1 cellular context compared by ENCODE assay signal in the genomic region with DNA sequence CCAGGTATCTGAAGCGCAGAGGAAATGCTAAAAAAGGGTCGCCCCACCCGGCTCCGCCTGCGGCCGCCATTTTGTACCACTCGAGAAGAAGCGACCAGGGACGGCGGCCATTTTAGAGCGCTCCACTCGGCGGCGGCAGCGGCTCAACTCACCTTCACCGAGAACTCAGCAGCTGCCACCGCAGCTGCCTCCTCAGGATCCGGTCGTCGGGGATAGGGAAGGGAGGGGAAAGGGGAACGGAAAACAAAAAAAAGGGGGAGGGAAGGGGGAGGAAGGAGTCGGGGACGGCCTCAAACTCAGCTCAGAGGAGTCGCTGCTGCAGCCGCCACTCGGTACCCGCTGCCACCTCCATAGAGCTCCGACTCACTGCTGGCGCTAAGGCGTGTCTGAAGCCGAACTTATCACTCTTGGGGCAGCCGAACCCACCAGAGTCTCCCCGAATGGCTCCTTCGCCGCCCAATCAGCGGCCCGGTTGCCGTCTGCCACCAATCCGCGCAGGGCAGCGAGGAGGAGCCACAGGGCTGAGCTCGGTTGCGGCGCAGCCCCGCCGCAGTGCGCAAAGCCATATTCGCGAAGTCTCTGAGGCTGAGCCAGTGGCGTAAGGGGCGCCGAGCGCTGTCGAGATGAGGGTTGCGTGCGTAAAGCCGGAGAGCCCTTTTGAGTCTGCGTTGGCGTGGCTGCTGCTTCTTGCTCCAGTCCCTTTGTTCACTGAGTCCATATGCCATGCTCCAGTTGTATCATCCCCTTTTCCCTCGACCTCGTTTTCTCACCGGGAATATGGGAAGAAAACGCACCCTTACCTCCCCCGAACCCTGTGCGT.
TF ChIP-seq lines count a peak whose summit lies in the region.

A gene (minus strand): TSS at position 374 of the 820 bp plus-strand sequence.

TF ChIP-seq in K562, 482 proteins besides CTCF, POLR2A, EP300 and RAD21 (continued from another document and continues in another):
- TF ChIP-seq, protein P1, sequence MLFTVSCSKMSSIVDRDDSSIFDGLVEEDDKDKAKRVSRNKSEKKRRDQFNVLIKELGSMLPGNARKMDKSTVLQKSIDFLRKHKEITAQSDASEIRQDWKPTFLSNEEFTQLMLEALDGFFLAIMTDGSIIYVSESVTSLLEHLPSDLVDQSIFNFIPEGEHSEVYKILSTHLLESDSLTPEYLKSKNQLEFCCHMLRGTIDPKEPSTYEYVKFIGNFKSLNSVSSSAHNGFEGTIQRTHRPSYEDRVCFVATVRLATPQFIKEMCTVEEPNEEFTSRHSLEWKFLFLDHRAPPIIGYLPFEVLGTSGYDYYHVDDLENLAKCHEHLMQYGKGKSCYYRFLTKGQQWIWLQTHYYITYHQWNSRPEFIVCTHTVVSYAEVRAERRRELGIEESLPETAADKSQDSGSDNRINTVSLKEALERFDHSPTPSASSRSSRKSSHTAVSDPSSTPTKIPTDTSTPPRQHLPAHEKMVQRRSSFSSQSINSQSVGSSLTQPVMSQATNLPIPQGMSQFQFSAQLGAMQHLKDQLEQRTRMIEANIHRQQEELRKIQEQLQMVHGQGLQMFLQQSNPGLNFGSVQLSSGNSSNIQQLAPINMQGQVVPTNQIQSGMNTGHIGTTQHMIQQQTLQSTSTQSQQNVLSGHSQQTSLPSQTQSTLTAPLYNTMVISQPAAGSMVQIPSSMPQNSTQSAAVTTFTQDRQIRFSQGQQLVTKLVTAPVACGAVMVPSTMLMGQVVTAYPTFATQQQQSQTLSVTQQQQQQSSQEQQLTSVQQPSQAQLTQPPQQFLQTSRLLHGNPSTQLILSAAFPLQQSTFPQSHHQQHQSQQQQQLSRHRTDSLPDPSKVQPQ (CRISPR knock-in tag; IDR thresholded peaks at IDR 0.05; ENCODE audit: borderline replicate concordance): no peak
- TF ChIP-seq MBD2 (IDR thresholded peaks at IDR 0.05; ENCODE audit: borderline replicate concordance, low read depth): peak; percentile 91
- TF ChIP-seq, protein P2, sequence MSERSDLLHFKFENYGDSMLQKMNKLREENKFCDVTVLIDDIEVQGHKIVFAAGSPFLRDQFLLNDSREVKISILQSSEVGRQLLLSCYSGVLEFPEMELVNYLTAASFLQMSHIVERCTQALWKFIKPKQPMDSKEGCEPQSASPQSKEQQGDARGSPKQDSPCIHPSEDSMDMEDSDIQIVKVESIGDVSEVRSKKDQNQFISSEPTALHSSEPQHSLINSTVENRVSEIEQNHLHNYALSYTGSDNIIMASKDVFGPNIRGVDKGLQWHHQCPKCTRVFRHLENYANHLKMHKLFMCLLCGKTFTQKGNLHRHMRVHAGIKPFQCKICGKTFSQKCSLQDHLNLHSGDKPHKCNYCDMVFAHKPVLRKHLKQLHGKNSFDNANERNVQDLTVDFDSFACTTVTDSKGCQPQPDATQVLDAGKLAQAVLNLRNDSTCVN (CRISPR knock-in tag; IDR thresholded peaks at IDR 0.05): peak; percentile 94
- TF ChIP-seq NFIC (IDR thresholded peaks at IDR 0.05): peak; percentile 72
- no peak for TF ChIP-seq ZC3H4 (CRISPR knock-in tag; IDR thresholded peaks at IDR 0.05; ENCODE audit: borderline replicate concordance)
- TF ChIP-seq, protein P3, sequence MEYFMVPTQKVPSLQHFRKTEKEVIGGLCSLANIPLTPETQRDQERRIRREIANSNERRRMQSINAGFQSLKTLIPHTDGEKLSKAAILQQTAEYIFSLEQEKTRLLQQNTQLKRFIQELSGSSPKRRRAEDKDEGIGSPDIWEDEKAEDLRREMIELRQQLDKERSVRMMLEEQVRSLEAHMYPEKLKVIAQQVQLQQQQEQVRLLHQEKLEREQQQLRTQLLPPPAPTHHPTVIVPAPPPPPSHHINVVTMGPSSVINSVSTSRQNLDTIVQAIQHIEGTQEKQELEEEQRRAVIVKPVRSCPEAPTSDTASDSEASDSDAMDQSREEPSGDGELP (CRISPR knock-in tag; IDR thresholded peaks at IDR 0.05; ENCODE audit: borderline replicate concordance): peak; percentile 80
- peak; percentile 97 to 99 (median 98) for TF ChIP-seq YY1 (IDR thresholded peaks at IDR 0.05; ENCODE audit: borderline replicate concordance in 1 of 3, control insufficient read depth in 1 of 3, extremely low read depth in 1 of 3, insufficient read depth in 3 of 3, insufficient read length in 1 of 3, insufficient replicate concordance in 2 of 3, low read depth in 1 of 3, low read length in 2 of 3)
- peak; percentile 94 for TF ChIP-seq RBM39 (optimal IDR thresholded peaks at IDR 0.05; ENCODE audit: low read depth, low read length)
- peak; percentile 87; the same call in 1 of the 2 replicates for TF ChIP-seq SREBF2 (CRISPR knock-in tag; IDR thresholded peaks at IDR 0.05)
- peak; percentile 99 for TF ChIP-seq POLR2H (tag; IDR thresholded peaks at IDR 0.05; ENCODE audit: low read depth)
- peak; percentile 77; the same call in 1 of the 2 replicates for TF ChIP-seq CBFB (CRISPR knock-in tag; IDR thresholded peaks at IDR 0.05)
- peak; percentile 98 for TF ChIP-seq SRSF1 (IDR thresholded peaks at IDR 0.05; ENCODE audit: low read depth, low read length)
- TF ChIP-seq TRIM28 (IDR thresholded peaks at IDR 0.05): 0 out of 2 replicates have a peak, but pooled peaks have one; percentile 73
- TF ChIP-seq ZNF133 (CRISPR knock-in tag; IDR thresholded peaks at IDR 0.05): no peak
- peak; percentile 100 for TF ChIP-seq HNRNPLL (IDR thresholded peaks at IDR 0.05; ENCODE audit: low read depth, low read length, poor library complexity, severe bottlenecking)
- TF ChIP-seq HNRNPL (IDR thresholded peaks at IDR 0.05; ENCODE audit: low read depth, low read length): peak; percentile 98
- TF ChIP-seq, protein P4, sequence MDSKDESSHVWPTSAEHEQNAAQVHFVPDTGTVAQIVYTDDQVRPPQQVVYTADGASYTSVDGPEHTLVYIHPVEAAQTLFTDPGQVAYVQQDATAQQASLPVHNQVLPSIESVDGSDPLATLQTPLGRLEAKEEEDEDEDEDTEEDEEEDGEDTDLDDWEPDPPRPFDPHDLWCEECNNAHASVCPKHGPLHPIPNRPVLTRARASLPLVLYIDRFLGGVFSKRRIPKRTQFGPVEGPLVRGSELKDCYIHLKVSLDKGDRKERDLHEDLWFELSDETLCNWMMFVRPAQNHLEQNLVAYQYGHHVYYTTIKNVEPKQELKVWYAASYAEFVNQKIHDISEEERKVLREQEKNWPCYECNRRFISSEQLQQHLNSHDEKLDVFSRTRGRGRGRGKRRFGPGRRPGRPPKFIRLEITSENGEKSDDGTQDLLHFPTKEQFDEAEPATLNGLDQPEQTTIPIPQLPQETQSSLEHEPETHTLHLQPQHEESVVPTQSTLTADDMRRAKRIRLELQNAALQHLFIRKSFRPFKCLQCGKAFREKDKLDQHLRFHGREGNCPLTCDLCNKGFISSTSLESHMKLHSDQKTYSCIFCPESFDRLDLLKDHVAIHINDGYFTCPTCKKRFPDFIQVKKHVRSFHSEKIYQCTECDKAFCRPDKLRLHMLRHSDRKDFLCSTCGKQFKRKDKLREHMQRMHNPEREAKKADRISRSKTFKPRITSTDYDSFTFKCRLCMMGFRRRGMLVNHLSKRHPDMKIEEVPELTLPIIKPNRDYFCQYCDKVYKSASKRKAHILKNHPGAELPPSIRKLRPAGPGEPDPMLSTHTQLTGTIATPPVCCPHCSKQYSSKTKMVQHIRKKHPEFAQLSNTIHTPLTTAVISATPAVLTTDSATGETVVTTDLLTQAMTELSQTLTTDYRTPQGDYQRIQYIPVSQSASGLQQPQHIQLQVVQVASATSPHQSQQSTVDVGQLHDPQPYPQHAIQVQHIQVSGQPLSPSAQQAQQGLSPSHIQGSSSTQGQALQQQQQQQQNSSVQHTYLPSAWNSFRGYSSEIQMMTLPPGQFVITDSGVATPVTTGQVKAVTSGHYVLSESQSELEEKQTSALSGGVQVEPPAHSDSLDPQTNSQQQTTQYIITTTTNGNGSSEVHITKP (IDR thresholded peaks at IDR 0.05; ENCODE audit: partially characterized antibody): peak; percentile 65
- TF ChIP-seq, protein P5, sequence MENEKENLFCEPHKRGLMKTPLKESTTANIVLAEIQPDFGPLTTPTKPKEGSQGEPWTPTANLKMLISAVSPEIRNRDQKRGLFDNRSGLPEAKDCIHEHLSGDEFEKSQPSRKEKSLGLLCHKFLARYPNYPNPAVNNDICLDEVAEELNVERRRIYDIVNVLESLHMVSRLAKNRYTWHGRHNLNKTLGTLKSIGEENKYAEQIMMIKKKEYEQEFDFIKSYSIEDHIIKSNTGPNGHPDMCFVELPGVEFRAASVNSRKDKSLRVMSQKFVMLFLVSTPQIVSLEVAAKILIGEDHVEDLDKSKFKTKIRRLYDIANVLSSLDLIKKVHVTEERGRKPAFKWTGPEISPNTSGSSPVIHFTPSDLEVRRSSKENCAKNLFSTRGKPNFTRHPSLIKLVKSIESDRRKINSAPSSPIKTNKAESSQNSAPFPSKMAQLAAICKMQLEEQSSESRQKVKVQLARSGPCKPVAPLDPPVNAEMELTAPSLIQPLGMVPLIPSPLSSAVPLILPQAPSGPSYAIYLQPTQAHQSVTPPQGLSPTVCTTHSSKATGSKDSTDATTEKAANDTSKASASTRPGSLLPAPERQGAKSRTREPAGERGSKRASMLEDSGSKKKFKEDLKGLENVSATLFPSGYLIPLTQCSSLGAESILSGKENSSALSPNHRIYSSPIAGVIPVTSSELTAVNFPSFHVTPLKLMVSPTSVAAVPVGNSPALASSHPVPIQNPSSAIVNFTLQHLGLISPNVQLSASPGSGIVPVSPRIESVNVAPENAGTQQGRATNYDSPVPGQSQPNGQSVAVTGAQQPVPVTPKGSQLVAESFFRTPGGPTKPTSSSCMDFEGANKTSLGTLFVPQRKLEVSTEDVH (IDR thresholded peaks at IDR 0.05; ENCODE audit: low read depth, partially characterized antibody): peak; percentile 32
- TF ChIP-seq TBL1XR1 (IDR thresholded peaks at IDR 0.05; ENCODE audit: low read length in 2 of 2): peak in 1 of 2 experiments; percentile 45; a peak in 1 of 4 replicates
- peak; percentile 32; the same call in 1 of the 2 replicates for TF ChIP-seq SIN3B (IDR thresholded peaks at IDR 0.05; ENCODE audit: low read depth)
- no peak for TF ChIP-seq MTF1 (CRISPR knock-in tag; IDR thresholded peaks at IDR 0.05; ENCODE audit: borderline replicate concordance)
- peak in 1 of 2 experiments; percentile 11; a peak in 1 of 3 replicates for TF ChIP-seq CBX3 (IDR thresholded peaks at IDR 0.05; ENCODE audit: borderline replicate concordance in 1 of 2, low read length in 2 of 2)
- peak; percentile 94; the same call in 1 of the 2 replicates for TF ChIP-seq POLR2AphosphoS2 (IDR thresholded peaks at IDR 0.05; ENCODE audit: low read length)
- TF ChIP-seq MYC (IDR thresholded peaks at IDR 0.05; ENCODE audit: low read depth, low read length): peak; percentile 76
- no peak for TF ChIP-seq MYC (CRISPR knock-in tag; IDR thresholded peaks at IDR 0.05; ENCODE audit: borderline replicate concordance, low read depth)
- TF ChIP-seq, protein P6, sequence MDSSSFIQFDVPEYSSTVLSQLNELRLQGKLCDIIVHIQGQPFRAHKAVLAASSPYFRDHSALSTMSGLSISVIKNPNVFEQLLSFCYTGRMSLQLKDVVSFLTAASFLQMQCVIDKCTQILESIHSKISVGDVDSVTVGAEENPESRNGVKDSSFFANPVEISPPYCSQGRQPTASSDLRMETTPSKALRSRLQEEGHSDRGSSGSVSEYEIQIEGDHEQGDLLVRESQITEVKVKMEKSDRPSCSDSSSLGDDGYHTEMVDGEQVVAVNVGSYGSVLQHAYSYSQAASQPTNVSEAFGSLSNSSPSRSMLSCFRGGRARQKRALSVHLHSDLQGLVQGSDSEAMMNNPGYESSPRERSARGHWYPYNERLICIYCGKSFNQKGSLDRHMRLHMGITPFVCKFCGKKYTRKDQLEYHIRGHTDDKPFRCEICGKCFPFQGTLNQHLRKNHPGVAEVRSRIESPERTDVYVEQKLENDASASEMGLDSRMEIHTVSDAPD (CRISPR knock-in tag; IDR thresholded peaks at IDR 0.05): no peak
- peak; percentile 65 for TF ChIP-seq ETV5 (CRISPR knock-in tag; IDR thresholded peaks at IDR 0.05; ENCODE audit: low read depth)
- TF ChIP-seq ZKSCAN3 (CRISPR knock-in tag; IDR thresholded peaks at IDR 0.05): no peak
- peak; percentile 54 for TF ChIP-seq FOXM1 (IDR thresholded peaks at IDR 0.05; ENCODE audit: low read depth)
- TF ChIP-seq FOXM1 (CRISPR knock-in tag; IDR thresholded peaks at IDR 0.05; ENCODE audit: low read depth): peak; percentile 94
- TF ChIP-seq CTBP1 (IDR thresholded peaks at IDR 0.05; ENCODE audit: borderline replicate concordance): peak; percentile 64; the same call in 1 of the 2 replicates
- TF ChIP-seq FOXA3 (CRISPR knock-in tag; conservative IDR thresholded peaks at IDR 0.05 in 1 of 2, IDR thresholded peaks at IDR 0.05 in 1 of 2): peak in 1 of 2 experiments; percentile 41; a peak in 1 of 4 replicates
- TF ChIP-seq, protein P7, sequence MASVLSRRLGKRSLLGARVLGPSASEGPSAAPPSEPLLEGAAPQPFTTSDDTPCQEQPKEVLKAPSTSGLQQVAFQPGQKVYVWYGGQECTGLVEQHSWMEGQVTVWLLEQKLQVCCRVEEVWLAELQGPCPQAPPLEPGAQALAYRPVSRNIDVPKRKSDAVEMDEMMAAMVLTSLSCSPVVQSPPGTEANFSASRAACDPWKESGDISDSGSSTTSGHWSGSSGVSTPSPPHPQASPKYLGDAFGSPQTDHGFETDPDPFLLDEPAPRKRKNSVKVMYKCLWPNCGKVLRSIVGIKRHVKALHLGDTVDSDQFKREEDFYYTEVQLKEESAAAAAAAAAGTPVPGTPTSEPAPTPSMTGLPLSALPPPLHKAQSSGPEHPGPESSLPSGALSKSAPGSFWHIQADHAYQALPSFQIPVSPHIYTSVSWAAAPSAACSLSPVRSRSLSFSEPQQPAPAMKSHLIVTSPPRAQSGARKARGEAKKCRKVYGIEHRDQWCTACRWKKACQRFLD (CRISPR knock-in tag; IDR thresholded peaks at IDR 0.05): peak; percentile 65; the same call in 1 of the 2 replicates
- TF ChIP-seq ZNF274 (IDR thresholded peaks at IDR 0.05; ENCODE audit: borderline replicate concordance, low read depth, low read length): no peak
- peak; percentile 50 to 91; a peak in 3 of 4 replicates for TF ChIP-seq CSDE1 (IDR thresholded peaks at IDR 0.05)
- peak; percentile 100 for TF ChIP-seq HNRNPK (IDR thresholded peaks at IDR 0.05; ENCODE audit: low read depth, low read length, poor library complexity, severe bottlenecking)
- no peak for TF ChIP-seq MCM5 (IDR thresholded peaks at IDR 0.05; ENCODE audit: low read depth)
